In the genomic region with DNA sequence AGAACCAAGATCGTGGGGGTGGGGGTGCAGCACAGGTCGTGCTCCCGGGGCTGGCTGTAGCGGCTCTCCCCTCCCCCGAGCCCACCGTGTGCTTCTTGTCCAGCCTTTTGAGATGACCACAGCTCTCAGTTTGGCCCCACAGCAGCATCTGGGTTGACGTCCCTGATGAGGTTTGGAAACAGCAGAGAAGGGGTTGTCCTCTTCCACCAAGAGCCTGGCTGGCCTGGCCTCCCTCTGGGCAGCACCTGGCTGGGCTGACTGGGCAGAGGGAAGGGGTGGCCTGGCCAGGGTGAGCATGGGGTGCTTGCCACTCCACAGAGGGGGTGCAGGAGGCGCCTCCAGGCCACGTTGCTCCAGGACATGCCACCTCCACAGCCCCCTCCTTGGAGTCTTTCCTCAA, we compare ENCODE assay signal across 8 cellular contexts.
DNase-seq lines count a peak whose midpoint lies in the region; ATAC-seq and TF ChIP-seq lines count a peak whose summit lies in the region.

No MANE protein-coding gene starts in this region.

- intact Hi-C loops in left lung (cut with DNase I) = no loop called here

- H3K9me3 Mint-ChIP-seq in activated T-cell treated with anti-CD3 and anti-CD28 coated beads, Interleukin-2, amount 50 U/mL, for 4 hours = no peaks in the 10 kb centered on the region

- H3K4me3 Mint-ChIP-seq in activated T-cell treated with anti-CD3 and anti-CD28 coated beads, Interleukin-2, amount 50 U/mL, for 4 hours = peak overlapping the region; percentile 83

- TF ChIP-seq CTCF in left lung (IDR thresholded peaks at IDR 0.05) (no peak), thoracic aorta (IDR thresholded peaks at IDR 0.05) (no peak)

- H3K36me3 ChIP-seq in adipocyte (ENCODE audit: control insufficient read depth, insufficient read depth, low read length, severe bottlenecking) = no peaks in the 10 kb centered on the region
- H3K36me3 ChIP-seq in left lung = no peaks in the 10 kb centered on the region
- no peaks in the 10 kb centered on the region for H3K36me3 ChIP-seq in thoracic aorta

- ATAC-seq in activated T-cell treated with anti-CD3 and anti-CD28 coated beads, Interleukin-2, amount 50 U/mL, for 4 hours = no peak
- ATAC-seq in left lung (peak; percentile 3), thoracic aorta (ENCODE audit: insufficient number of reproducible peaks, low FRiP score, low read depth) (no peak)

- H3K27me3 Mint-ChIP-seq in activated T-cell treated with anti-CD3 and anti-CD28 coated beads, Interleukin-2, amount 50 U/mL, for 4 hours (ENCODE audit: low read depth) = no peaks in the 10 kb centered on the region

- H3K4me1 ChIP-seq in adipocyte (ENCODE audit: control insufficient read depth, insufficient read depth, low read length) (peaks cover 42% of the 10 kb centered on the region), left lung (peaks cover 36 to 83% of the 10 kb centered on the region in 2 donors), thoracic aorta (ENCODE audit: control insufficient read depth in 1 of 2, low read depth in 2 of 2) (peaks cover 75 to 90% of the 10 kb centered on the region in 2 donors)

- no peak overlapping the region for H3K4me3 ChIP-seq in adipocyte (ENCODE audit: low read length)
- H3K4me3 ChIP-seq in left lung = no peak overlapping the region
- no peak overlapping the region for H3K4me3 ChIP-seq in thoracic aorta

- no peak for DNase-seq in activated T-cell treated with anti-CD3 and anti-CD28 coated beads, Interleukin-2, amount 50 U/mL, for 4 hours
- no peak for DNase-seq in activated T-cell treated with anti-CD3 and anti-CD28 coated beads, Interleukin-2, amount 50 U/mL, for 1 hour
- DNase-seq in adipocyte (ENCODE audit: low read depth) (no peak), left lung (no peak), thoracic aorta (ENCODE audit: low spot score) (no peak), NCI-H1092 (lab: John Stamatoyannopoulos, UW) (no peak), cortex of kidney (lab: John Stamatoyannopoulos, UW) (no peak)
- no peak for DNase-seq in activated CD4-positive, CD25-positive, alpha-beta regulatory T cell (lab: John Stamatoyannopoulos, UW)

- H3K27me3 ChIP-seq in adipocyte (replicated peaks; ENCODE audit: control insufficient read depth, insufficient read depth, low read length) (no peaks in the 10 kb centered on the region), left lung (no peaks in the 10 kb centered on the region), thoracic aorta (replicated peaks; ENCODE audit: insufficient read depth) (no peaks in the 10 kb centered on the region)

- peaks cover 2% of the 10 kb centered on the region for H3K36me3 Mint-ChIP-seq in activated T-cell treated with anti-CD3 and anti-CD28 coated beads, Interleukin-2, amount 50 U/mL, for 4 hours (ENCODE audit: insufficient read depth)

- no peaks in the 10 kb centered on the region for H3K9me3 ChIP-seq in adipocyte (ENCODE audit: control insufficient read depth, low read length)
- no peaks in the 10 kb centered on the region for H3K9me3 ChIP-seq in left lung
- H3K9me3 ChIP-seq in thoracic aorta = no peaks in the 10 kb centered on the region

- H3K27ac ChIP-seq in left lung = peak overlapping the region; percentile 79 to 90
- peak overlapping the region; percentile 86 to 90 for H3K27ac ChIP-seq in thoracic aorta

- peak overlapping the region; percentile 59 for H3K9ac ChIP-seq in adipocyte (ENCODE audit: low read length)

- H3K4me1 Mint-ChIP-seq in activated T-cell treated with anti-CD3 and anti-CD28 coated beads, Interleukin-2, amount 50 U/mL, for 4 hours (ENCODE audit: low read depth) = peaks cover 82% of the 10 kb centered on the region
